Comparison of ENCODE assay signal across 9 cellular contexts in genomic region chrX:110852180-110852579, GRCh38. TPM values are rescaled to one million over a fixed set of nuclear protein-coding genes. Genes with fewer than 3 reads are reported as not detected.
DNase-seq lines count a peak whose midpoint lies in the region; ATAC-seq and TF ChIP-seq lines count a peak whose summit lies in the region.
"Had no signal": no experiment of that assay in that cellular context is flagged by ENCODE, and none has a peak within 500 bp of the region (broad histone marks: within the 10 kb centered on the region; RNA-seq: fewer than 3 reads in every experiment).

No MANE protein-coding gene starts in this region.

- peak; percentile 44 for TF ChIP-seq CTCF in neural cell (IDR thresholded peaks at IDR 0.05; ENCODE audit: poor library complexity, severe bottlenecking)

- H3K4me2 ChIP-seq in neural cell (ENCODE audit: low read length), result no peak overlapping the region

- no peaks in the 10 kb centered on the region for H3K36me3 ChIP-seq in neural cell (ENCODE audit: insufficient read depth, low read length)

- no peak overlapping the region for H3K27ac ChIP-seq in neural cell (ENCODE audit: low read length)
- H3K27ac ChIP-seq: skin epidermis had no signal

- TF ChIP-seq EP300 in neural cell (conservative IDR thresholded peaks at IDR 0.05; ENCODE audit: poor library complexity, severe bottlenecking), result no peak

- H3K27ac Mint-ChIP-seq in T-helper 2 cell treated with Interferon-gamma antibody and Interleukin-4, amounts not matched to agents 5 μg/mL and 100 μg/mL, for 36 hours, result no peak overlapping the region

- no peaks in the 10 kb centered on the region for H3K36me3 Mint-ChIP-seq in T-helper 2 cell treated with Interferon-gamma antibody and Interleukin-4, amounts not matched to agents 5 μg/mL and 100 μg/mL, for 36 hours (ENCODE audit: low read depth)

- peaks cover 2% of the 10 kb centered on the region for H3K27me3 Mint-ChIP-seq in T-helper 2 cell treated with Interferon-gamma antibody and Interleukin-4, amounts not matched to agents 5 μg/mL and 100 μg/mL, for 36 hours (ENCODE audit: low read depth)

- H2AFZ ChIP-seq in neural cell (ENCODE audit: low read depth, low read length), result no peak overlapping the region

- no peaks in the 10 kb centered on the region for H4K20me1 ChIP-seq in neural cell (ENCODE audit: insufficient read depth)

- H3K4me3 Mint-ChIP-seq in T-helper 2 cell treated with Interferon-gamma antibody and Interleukin-4, amounts not matched to agents 5 μg/mL and 100 μg/mL, for 36 hours, result no peak overlapping the region

- no peaks in the 10 kb centered on the region for H3K9me2 ChIP-seq in neural cell (ENCODE audit: insufficient read depth, low read length)

- no peaks in the 10 kb centered on the region for H3F3A ChIP-seq in neural cell (ENCODE audit: insufficient read depth, low read length, poor library complexity, severe bottlenecking)

- no peak overlapping the region for H3K4me3 ChIP-seq in neural cell (ENCODE audit: low read length)
- H3K4me3 ChIP-seq: skin epidermis had no signal

- DNase-seq in NCI-H1436 (lab: John Stamatoyannopoulos, UW) (peak; percentile 10), NCI-H1436 treated with DMSO at 0.1 percent for 48 hours (lab: John Stamatoyannopoulos, UW) (no peak), astrocyte of the hippocampus (ENCODE audit: low read depth, low spot score) (peak; percentile 26)
- no peak for DNase-seq in stimulated activated naive CD4-positive, alpha-beta T cell (lab: John Stamatoyannopoulos, UW)
- no peak for DNase-seq in T-helper 2 cell treated with Interferon-gamma antibody and Interleukin-4, amounts not matched to agents 5 μg/mL and 100 μg/mL, for 36 hours (ENCODE audit: low spot score)

- H3K79me2 ChIP-seq in neural cell (replicated peaks; ENCODE audit: insufficient read depth, low read length), result no peaks in the 10 kb centered on the region

- peak; percentile 41 for TF ChIP-seq RAD21 in neural cell (conservative IDR thresholded peaks at IDR 0.05)

- H3K9me3 ChIP-seq in neural cell (ENCODE audit: low read length), result no peaks in the 10 kb centered on the region

- no peaks in the 10 kb centered on the region for H3K9me3 Mint-ChIP-seq in T-helper 2 cell treated with Interferon-gamma antibody and Interleukin-4, amounts not matched to agents 5 μg/mL and 100 μg/mL, for 36 hours

- H3K9ac ChIP-seq in neural cell (ENCODE audit: low read length), result no peak overlapping the region

- H3K27me3 ChIP-seq in neural cell (ENCODE audit: insufficient read depth, low read depth, low read length), result no peaks in the 10 kb centered on the region

- H3K4me1 Mint-ChIP-seq in T-helper 2 cell treated with Interferon-gamma antibody and Interleukin-4, amounts not matched to agents 5 μg/mL and 100 μg/mL, for 36 hours (ENCODE audit: low read depth), result no peaks in the 10 kb centered on the region

- peak; percentile 43 for ATAC-seq in HG03520 (IDR thresholded peaks at IDR 0.05; ENCODE audit: unreplicated experiment)
- no peak for ATAC-seq in activated CD4-positive, CD25-positive, alpha-beta regulatory T cell treated with anti-CD3 and anti-CD28 coated beads, Interleukin-2, amount 50 U/mL, for 24 hours

TF ChIP-seq in neural cell, 6 proteins besides CTCF, POLR2A, EP300 and RAD21:
- TF ChIP-seq POLR2AphosphoS5 (IDR thresholded peaks at IDR 0.05), result no peak
- TF ChIP-seq EZH2 (IDR thresholded peaks at IDR 0.05; ENCODE audit: borderline replicate concordance, insufficient read depth, low read length, poor library complexity, severe bottlenecking), result no peak
- TF ChIP-seq SMC3 (conservative IDR thresholded peaks at IDR 0.05; ENCODE audit: poor library complexity), result peak; percentile 52
- no peak for TF ChIP-seq MXI1 (conservative IDR thresholded peaks at IDR 0.05; ENCODE audit: poor library complexity, severe bottlenecking)
- no peak for TF ChIP-seq TAF1 (IDR thresholded peaks at IDR 0.05; ENCODE audit: low read depth)
- no peak for TF ChIP-seq REST (IDR thresholded peaks at IDR 0.05; ENCODE audit: borderline replicate concordance)
TF ChIP-seq in neural cell: peak in this region for 1.

RNA-seq across cellular contexts. Expression of gene CHRDL1, which starts 56.6 kb away (rescaled TPM):
- 2.0 and 3.3 TPM in 2 replicates for polyA plus RNA-seq in neural cell
- 1.2 TPM in 2 replicates for polyA minus RNA-seq in neural cell

Comparison
In these comparisons a context has a peak if more than half of its experiments do, and no peak if none do; other contexts are left out.
1. DNase-seq: peak in NCI-H1436 (single experiment) and astrocyte of the hippocampus (single experiment); none in NCI-H1436 treated with DMSO at 0.1 percent for 48 hours (single experiment), stimulated activated naive CD4-positive, alpha-beta T cell (0 of 6) and T-helper 2 cell treated with Interferon-gamma antibody and Interleukin-4, amounts not matched to agents 5 μg/mL and 100 μg/mL, for 36 hours (single experiment).